Comparison of ENCODE assay signal across 3 cellular contexts in the genomic region with DNA sequence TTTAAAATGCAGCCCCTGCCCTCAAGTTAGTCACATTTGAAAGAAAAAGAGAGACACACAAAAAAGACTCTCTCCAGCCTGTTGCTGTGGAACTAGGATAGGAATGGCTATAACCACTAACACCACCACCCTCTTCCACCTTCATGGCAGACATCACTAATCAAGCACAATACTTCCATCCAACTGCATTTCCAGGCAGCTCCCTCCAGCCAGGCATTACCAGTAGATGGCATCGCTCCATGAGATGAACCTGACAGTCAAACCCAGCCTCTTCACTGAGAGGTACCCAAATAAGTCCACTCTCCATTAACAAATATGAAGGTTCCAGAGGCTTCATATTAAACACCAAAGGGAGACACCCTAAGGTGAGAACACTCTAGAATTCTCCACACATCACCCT.
A peak's percentile ranks its signal among the peaks of the same experiment; 100 is the strongest.
TF ChIP-seq lines count a peak whose summit lies in the region.

No MANE protein-coding gene starts in this region.

TF ChIP-seq in SK-N-SH, 30 proteins besides CTCF, POLR2A, EP300 and RAD21:
- no peak for TF ChIP-seq NFIC (IDR thresholded peaks at IDR 0.05; ENCODE audit: borderline replicate concordance)
- TF ChIP-seq FOXM1 (IDR thresholded peaks at IDR 0.05; ENCODE audit: low read depth): no peak
- TF ChIP-seq, protein P1, sequence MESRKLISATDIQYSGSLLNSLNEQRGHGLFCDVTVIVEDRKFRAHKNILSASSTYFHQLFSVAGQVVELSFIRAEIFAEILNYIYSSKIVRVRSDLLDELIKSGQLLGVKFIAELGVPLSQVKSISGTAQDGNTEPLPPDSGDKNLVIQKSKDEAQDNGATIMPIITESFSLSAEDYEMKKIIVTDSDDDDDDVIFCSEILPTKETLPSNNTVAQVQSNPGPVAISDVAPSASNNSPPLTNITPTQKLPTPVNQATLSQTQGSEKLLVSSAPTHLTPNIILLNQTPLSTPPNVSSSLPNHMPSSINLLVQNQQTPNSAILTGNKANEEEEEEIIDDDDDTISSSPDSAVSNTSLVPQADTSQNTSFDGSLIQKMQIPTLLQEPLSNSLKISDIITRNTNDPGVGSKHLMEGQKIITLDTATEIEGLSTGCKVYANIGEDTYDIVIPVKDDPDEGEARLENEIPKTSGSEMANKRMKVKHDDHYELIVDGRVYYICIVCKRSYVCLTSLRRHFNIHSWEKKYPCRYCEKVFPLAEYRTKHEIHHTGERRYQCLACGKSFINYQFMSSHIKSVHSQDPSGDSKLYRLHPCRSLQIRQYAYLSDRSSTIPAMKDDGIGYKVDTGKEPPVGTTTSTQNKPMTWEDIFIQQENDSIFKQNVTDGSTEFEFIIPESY (IDR thresholded peaks at IDR 0.05; ENCODE audit: borderline replicate concordance, low read depth): no peak
- no peak for TF ChIP-seq SMC3 (IDR thresholded peaks at IDR 0.05; ENCODE audit: low read depth, low read length)
- TF ChIP-seq SIN3A (IDR thresholded peaks at IDR 0.05; ENCODE audit: borderline replicate concordance, low read depth, low read length): no peak

TF ChIP-seq in SK-N-SH treated with all-trans-retinoic acid at 6 μM for 48 hours, 23 proteins besides CTCF, POLR2A, EP300 and RAD21:
- no peak for TF ChIP-seq ZNF70 (CRISPR knock-in tag; IDR thresholded peaks at IDR 0.05)
TF ChIP-seq in SK-N-SH treated with all-trans-retinoic acid at 6 μM for 48 hours: peak in this region for 0.

TF ChIP-seq in HepG2, 621 proteins besides CTCF, POLR2A, EP300 and RAD21:
- TF ChIP-seq KDM3A (CRISPR knock-in tag; IDR thresholded peaks at IDR 0.05; ENCODE audit: low read depth): no peak
- TF ChIP-seq SRF (IDR thresholded peaks at IDR 0.05; ENCODE audit: low read depth, low read length): peak; percentile 75; the same call in 1 of the 2 replicates
- TF ChIP-seq ZNF331 (CRISPR knock-in tag; IDR thresholded peaks at IDR 0.05): 0 out of 2 replicates have a peak, but pooled peaks have one; percentile 36
TF ChIP-seq in HepG2: peak in this region for 2.
